8 cellular contexts compared by ENCODE assay signal in the genomic region with DNA sequence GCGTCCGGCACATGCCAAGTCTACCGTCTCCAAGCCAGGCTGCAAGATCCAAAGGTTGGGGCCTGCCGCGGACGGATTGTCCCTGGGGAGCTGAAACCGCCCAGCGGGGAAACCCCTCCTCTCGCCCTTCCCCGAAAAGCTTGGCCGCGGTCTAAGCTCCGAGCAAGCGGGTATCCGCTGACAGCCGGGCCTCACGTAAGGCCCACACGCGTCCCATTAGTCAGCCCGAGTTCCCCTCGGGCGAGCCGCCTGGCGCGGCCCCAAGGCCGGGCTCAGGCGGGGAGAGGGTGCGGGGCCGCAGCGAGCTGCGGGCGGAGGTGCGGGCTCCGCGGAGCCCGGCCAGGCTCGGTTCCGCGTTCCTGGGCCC. TPM values are rescaled to one million over a fixed set of nuclear protein-coding genes. Genes with fewer than 3 reads are reported as not detected.
DNase-seq lines count a peak whose midpoint lies in the region; TF ChIP-seq lines count a peak whose summit lies in the region.

No MANE protein-coding gene starts in this region.

- peak overlapping the region; percentile 13 for H3K4me3 ChIP-seq in HFF-Myc (replicated peaks; ENCODE audit: low read depth, low read length)
- H3K4me3 ChIP-seq in fibroblast of the aortic adventitia (ENCODE audit: low read depth, low read length) = peak overlapping the region; percentile 54

- intact Hi-C loops in posterior vena cava (cut with DNase I) = loop anchor here (5.0 to 10.0 kb wide), 2 partner anchors 43 to 50 kb away; no protein-coding TSS in a partner anchor

- no peak for TF ChIP-seq CTCF in HFF-Myc (IDR thresholded peaks at IDR 0.05; ENCODE audit: low read depth, low read length, missing control alignments)
- no peak for TF ChIP-seq CTCF in fibroblast of the aortic adventitia (IDR thresholded peaks at IDR 0.05; ENCODE audit: insufficient read depth, low read length)

- DNase-seq in NCI-H146 (lab: John Stamatoyannopoulos, UW) (peak; percentile 50), NCI-H146 treated with DMSO at 0.1 percent for 48 hours (lab: John Stamatoyannopoulos, UW; ENCODE audit: unreplicated experiment) (no peak), HFF-Myc (ENCODE audit: extremely low read depth, low read depth) (no peak), T1000 (lab: John Stamatoyannopoulos, UW) (peak; percentile 39), fibroblast of the aortic adventitia (ENCODE audit: low read depth) (peak; percentile 73), posterior vena cava (ENCODE audit: low spot score) (peak; percentile 90), SIG-M5 (lab: John Stamatoyannopoulos, UW) (no peak), superior temporal gyrus (ENCODE audit: extremely low spot score) (no peak)

RNA-seq across cellular contexts. Expression of gene BCOR, which starts 6.9 kb away (rescaled TPM):
- total RNA-seq in fibroblast of the aortic adventitia (ENCODE audit: low replicate concordance) = 8.2 and 12.7 TPM in 2 replicates
- 10 to 100 TPM; 22.8 to 23.7 TPM for total RNA-seq in posterior vena cava

Comparison
In these comparisons a context has a peak if more than half of its experiments do, and no peak if none do; other contexts are left out.
1. DNase-seq: peak in NCI-H146 (single experiment), T1000 (single experiment), fibroblast of the aortic adventitia (single experiment) and posterior vena cava (single experiment); none in NCI-H146 treated with DMSO at 0.1 percent for 48 hours (single experiment), HFF-Myc (single experiment), SIG-M5 (single experiment) and superior temporal gyrus (single experiment).